Comparison of ENCODE assay signal across 24 cellular contexts in the genomic region with DNA sequence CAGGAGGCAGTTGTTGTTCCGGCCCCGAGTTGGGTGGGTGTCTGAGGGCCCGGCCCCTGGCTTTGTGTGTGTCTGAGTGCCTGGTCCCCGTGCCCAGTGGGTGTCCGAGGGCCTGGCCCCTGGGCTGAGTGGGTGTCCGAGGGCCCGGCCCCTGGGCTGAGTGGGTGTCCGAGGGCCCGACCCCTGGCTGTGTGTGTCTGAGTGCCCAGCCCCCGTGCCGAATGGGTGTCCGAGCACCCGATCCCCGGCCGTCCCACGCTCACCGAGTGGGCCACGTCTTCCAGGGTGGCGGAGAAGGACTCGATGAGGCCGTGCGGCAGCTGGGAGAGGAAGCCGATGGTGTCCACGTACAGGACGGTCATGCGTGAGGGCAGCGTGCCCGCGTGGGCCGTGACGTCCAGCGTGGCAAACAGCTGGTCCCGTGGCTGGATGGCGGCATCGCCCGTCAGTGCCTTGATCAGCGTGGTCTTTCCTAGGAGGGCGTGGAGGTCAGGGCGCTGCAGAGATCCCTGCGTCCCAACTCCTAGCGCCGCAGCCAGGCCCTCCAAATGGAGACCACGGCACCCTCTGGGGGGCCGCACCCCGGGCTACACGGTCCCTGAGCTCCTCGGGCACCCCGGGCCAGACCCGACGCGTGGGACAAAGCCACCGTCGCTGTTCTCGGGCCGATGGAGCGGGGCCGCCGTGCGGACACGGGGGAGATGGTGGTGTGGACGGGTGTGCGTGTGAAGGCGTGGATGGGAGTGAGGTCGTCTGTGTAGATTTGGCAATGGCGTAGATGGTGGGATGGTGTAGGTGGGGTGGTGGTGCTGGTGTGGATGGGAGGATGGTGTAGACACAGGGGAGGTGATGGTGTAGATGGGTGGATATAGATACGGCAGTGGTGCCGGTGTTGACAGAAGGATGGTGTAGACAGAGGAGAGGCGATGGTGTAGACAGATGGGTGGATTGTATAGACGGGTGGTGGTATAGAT. TPM values are rescaled to one million over a fixed set of nuclear protein-coding genes. Genes with fewer than 3 reads are reported as not detected.
DNase-seq lines count a peak whose midpoint lies in the region; ATAC-seq and TF ChIP-seq lines count a peak whose summit lies in the region.
"Had no signal": no experiment of that assay in that cellular context is flagged by ENCODE, and none has a peak within 500 bp of the region (broad histone marks: within the 10 kb centered on the region; RNA-seq: fewer than 3 reads in every experiment).

No MANE protein-coding gene starts in this region.

- no peak overlapping the region for H3K4me2 ChIP-seq in DND-41 (ENCODE audit: insufficient read depth, low read length)

- WGBS in right cardiac atrium, result 95% methylated on average over 69 of the region's 69 CpGs

- peaks cover 7% of the 10 kb centered on the region for H3K79me2 ChIP-seq in DND-41 (ENCODE audit: insufficient read depth, low read length)

- H3K4me1 Mint-ChIP-seq in T-helper 17 cell, result peaks cover 6% of the 10 kb centered on the region
- H3K4me1 Mint-ChIP-seq: nephron had no signal

- H3K9ac ChIP-seq in DND-41 (ENCODE audit: low read depth, low read length), result no peak overlapping the region

- H3K27ac ChIP-seq in DND-41 (ENCODE audit: low read length) (no peak overlapping the region), right cardiac atrium (ENCODE audit: low read length) (no peak overlapping the region)
- H3K27ac ChIP-seq: heart right ventricle, Peyer's patch, SK-N-MC, tibial nerve had no signal

- H3K4me1 ChIP-seq in DND-41 (ENCODE audit: insufficient read depth, low read length) (peaks cover 5% of the 10 kb centered on the region; the same call in 1 of the 2 replicates), right cardiac atrium (ENCODE audit: control insufficient read depth, insufficient read depth, low read length) (no peaks in the 10 kb centered on the region)
- H3K4me1 ChIP-seq: Peyer's patch had no signal

- TF ChIP-seq CTCF in DND-41 (IDR thresholded peaks at IDR 0.05; ENCODE audit: borderline replicate concordance, extremely low read depth, low read length, poor library complexity, severe bottlenecking), result no peak

- H3K4me3 Mint-ChIP-seq in T-helper 17 cell, result no peak overlapping the region
- H3K4me3 Mint-ChIP-seq: CD8-positive, alpha-beta T cell; nephron had no signal

- H3K4me3 ChIP-seq in DND-41 (ENCODE audit: low read depth in 1 of 2, low read length in 2 of 2), result no peak overlapping the region
- H3K4me3 ChIP-seq in right cardiac atrium (ENCODE audit: low read length), result no peak overlapping the region
- H3K4me3 ChIP-seq: heart right ventricle, Peyer's patch, SK-N-MC, tibial nerve had no signal

- no peak overlapping the region for H2AFZ ChIP-seq in DND-41 (ENCODE audit: low read depth, low read length)

- H3K9me3 ChIP-seq in DND-41 (ENCODE audit: insufficient read depth, low read length, severe bottlenecking) (no peaks in the 10 kb centered on the region), T-helper 17 cell (ENCODE audit: control insufficient read depth, low read length, poor library complexity, severe bottlenecking) (no peaks in the 10 kb centered on the region), right cardiac atrium (ENCODE audit: control insufficient read depth, low read length) (no peaks in the 10 kb centered on the region)
- H3K9me3 ChIP-seq: heart right ventricle, Peyer's patch, tibial nerve had no signal

- H3K27ac Mint-ChIP-seq in T-helper 17 cell, result peak overlapping the region; percentile 12
- H3K27ac Mint-ChIP-seq: CD8-positive, alpha-beta T cell; nephron had no signal

- intact Hi-C loops in right cardiac atrium (cut with DNase I), result no loop called here
- intact Hi-C loops in posterior cingulate gyrus (cut with DNase I), result no loop called here

- H3K27me3 ChIP-seq in DND-41 (ENCODE audit: insufficient read depth, low read length, poor library complexity), result no peaks in the 10 kb centered on the region
- H3K27me3 ChIP-seq in right cardiac atrium (ENCODE audit: control insufficient read depth, insufficient read depth), result no peaks in the 10 kb centered on the region
- H3K27me3 ChIP-seq: heart right ventricle, Peyer's patch, tibial nerve had no signal

- peaks cover 8% of the 10 kb centered on the region for H3K36me3 Mint-ChIP-seq in T-helper 17 cell (ENCODE audit: low read depth)

- ATAC-seq in DND-41 (ENCODE audit: insufficient read depth, low read depth) (0 out of 3 replicates have a peak, but pooled peaks have one; percentile 11), T-helper 17 cell (peak; percentile 11), right cardiac atrium (peak in 1 of 2 donors; percentile 5), GM21528 (IDR thresholded peaks at IDR 0.05; ENCODE audit: low FRiP score, unreplicated experiment) (no peak), HG03025 (IDR thresholded peaks at IDR 0.05; ENCODE audit: low FRiP score, unreplicated experiment) (no peak)

- peaks cover 55% of the 10 kb centered on the region for H4K20me1 ChIP-seq in DND-41 (ENCODE audit: insufficient read depth, low read length)

- DNase-seq in DND-41 (no peak), T-helper 17 cell (no peak), right cardiac atrium (peak in 2 of 3 donors; percentile 45 to 58), posterior cingulate gyrus (peak in 7 of 10 donors; percentile 4 to 80 (median 22)), cerebellum (ENCODE audit: low spot score) (no peak)
- no peak for DNase-seq in NK-92 treated with Interleukin-12 subunit alpha and Interleukin-12 subunit beta, amount 100 ng/mL, for 24 hours (lab: John Stamatoyannopoulos, UW)
- DNase-seq: amniotic stem cell; caudate nucleus; CD8-positive, alpha-beta T cell; DMS53; effector CD8-positive, alpha-beta T cell; heart right ventricle; Karpas-422; mesenchymal stem cell; NCI-H1048; NCI-H2029; NCI-H345; Peyer's patch; T1000 had no signal

- no peaks in the 10 kb centered on the region for H3K27me3 Mint-ChIP-seq in T-helper 17 cell

- H3K36me3 ChIP-seq in DND-41 (ENCODE audit: insufficient read depth, low read length), result peaks cover 81% of the 10 kb centered on the region

RNA-seq across cellular contexts. Expression of a gene that starts 7.2 kb away (rescaled TPM):
- total RNA-seq in T-helper 17 cell (10 to 100 TPM; 67.7 to 69.0 TPM), right cardiac atrium (10 to 100 TPM; 48.4 to 57.6 (median 54.8) TPM), cerebellum (11.6 TPM)
- polyA plus RNA-seq in right cardiac atrium, result 59.0 TPM

RNA-seq across cellular contexts. Expression of a gene that starts 30.3 kb away (rescaled TPM):
- total RNA-seq in T-helper 17 cell (10 to 100 TPM; 13.0 to 17.9 TPM), right cardiac atrium (1 to 10 TPM; 2.1 to 9.0 (median 4.7) TPM), cerebellum (14.2 TPM)
- polyA plus RNA-seq in right cardiac atrium, result 3.6 TPM

Comparison
In these comparisons a context has a peak if more than half of its experiments do, and no peak if none do; other contexts are left out.
1. ATAC-seq: peak in DND-41 (single experiment) and T-helper 17 cell (single experiment); none in GM21528 (single experiment) and HG03025 (single experiment).
2. DNase-seq: peak in right cardiac atrium (2 of 3) and posterior cingulate gyrus (7 of 10); none in DND-41 (single experiment), T-helper 17 cell (0 of 3), cerebellum (single experiment) and NK-92 treated with Interleukin-12 subunit alpha and Interleukin-12 subunit beta, amount 100 ng/mL, for 24 hours (single experiment).